36 cellular contexts compared by ENCODE assay signal in the genomic region with DNA sequence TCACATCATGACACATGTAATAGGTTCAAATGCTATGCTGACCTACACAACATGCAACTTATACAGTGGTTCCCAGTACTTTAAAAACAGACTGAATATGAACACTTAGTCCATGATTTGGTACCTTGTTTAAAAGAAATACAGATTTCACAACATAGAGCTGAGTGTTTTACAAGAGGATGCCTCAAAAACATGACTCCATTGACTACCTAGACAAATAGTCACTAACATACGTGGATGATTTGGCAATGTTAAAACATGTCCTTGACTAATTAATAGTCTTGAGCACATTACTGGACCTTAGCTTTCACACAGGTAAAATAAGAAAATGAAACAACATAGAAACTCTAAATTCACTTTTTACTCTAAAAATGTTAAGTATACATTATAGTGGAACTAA.
A peak's percentile ranks its signal among the peaks of the same experiment; 100 is the strongest.
DNase-seq lines count a peak whose midpoint lies in the region; ATAC-seq, FAIRE-seq and TF ChIP-seq lines count a peak whose summit lies in the region.
"Had no signal": no experiment of that assay in that cellular context is flagged by ENCODE, and none has a peak within 500 bp of the region (broad histone marks: within the 10 kb centered on the region; RNA-seq: fewer than 3 reads in every experiment).

No MANE protein-coding gene starts in this region.

- CTCF ChIA-PET in mammary epithelial cell (lab: Charles Lee; ENCODE audit: low non-redundant PET) = interaction anchor here (0.6 kb wide), 1 partner anchor 112 kb away, joined by 5 read pairs; no protein-coding TSS in a partner anchor
- CTCF ChIA-PET in MCF 10A (lab: Yijun Ruan, JAX) = interaction anchor here (0.7 kb wide), 1 partner anchor 459 kb away, joined by 3 read pairs; no protein-coding TSS in a partner anchor

- no peaks in the 10 kb centered on the region for H3K79me2 ChIP-seq in mammary epithelial cell (ENCODE audit: insufficient read depth, low read length)

- no peak overlapping the region for H2AFZ ChIP-seq in mammary epithelial cell (ENCODE audit: low read depth, low read length)

- no peaks in the 10 kb centered on the region for H3K9me3 Mint-ChIP-seq in MCF 10A (ENCODE audit: unreplicated experiment)
- H3K9me3 Mint-ChIP-seq: CD14-positive monocyte; CD4-positive, alpha-beta memory T cell; CD4-positive, alpha-beta T cell; CD4-positive, CD25-positive, alpha-beta regulatory T cell; CD8-positive, alpha-beta memory T cell; CD8-positive, alpha-beta T cell had no signal

- no peak overlapping the region for H3K4me3 Mint-ChIP-seq in MCF 10A (ENCODE audit: unreplicated experiment)
- H3K4me3 Mint-ChIP-seq: B cell; CD14-positive monocyte; CD4-positive, alpha-beta memory T cell; CD4-positive, alpha-beta T cell; CD4-positive, CD25-positive, alpha-beta regulatory T cell; CD8-positive, alpha-beta memory T cell; CD8-positive, alpha-beta T cell had no signal

- intact Hi-C loops in mammary epithelial cell (cut with micrococcal nuclease) = no loop called here
- intact Hi-C loops in MCF 10A (cut with micrococcal nuclease) = no loop called here
- intact Hi-C loops in left colon (cut with DNase I, micrococcal nuclease) = no loop called here

- no peak overlapping the region for H3K4me3 ChIP-seq in mammary epithelial cell (replicated peaks in 1 of 3; ENCODE audit: insufficient read depth in 1 of 3, low read depth in 2 of 3, low read length in 3 of 3)
- H3K4me3 ChIP-seq in bronchial epithelial cell (ENCODE audit: low read depth, low read length) = no peak overlapping the region
- H3K4me3 ChIP-seq in epithelial cell of esophagus (ENCODE audit: low read length) = no peak overlapping the region
- H3K4me3 ChIP-seq: A549; BLaER1; BLaER1 treated with 17β-estradiol and CSF1 and Interleukin-3, amounts not matched to agents 10 nM and 100 nM had no signal

- no peak overlapping the region for H3K9ac ChIP-seq in mammary epithelial cell (ENCODE audit: insufficient read depth, low read length)
- H3K9ac ChIP-seq: BLaER1; BLaER1 treated with 17β-estradiol and CSF1 and Interleukin-3, amounts not matched to agents 10 nM and 100 nM had no signal

- in situ Hi-C loops in mammary epithelial cell (cut with MboI; ENCODE audit: low sequenced_read_pairs in 2 of 2) = no loop called here

- TF ChIP-seq CTCF in mammary epithelial cell (conservative IDR thresholded peaks at IDR 0.05 in 1 of 2, IDR thresholded peaks at IDR 0.05 in 1 of 2; ENCODE audit: extremely low read depth in 1 of 2, insufficient read depth in 1 of 2, low read depth in 1 of 2, low read length in 2 of 2) (no peak), MCF 10A (IDR thresholded peaks at IDR 0.05; ENCODE audit: unreplicated experiment) (no peak), D721Med (IDR thresholded peaks at IDR 0.05; ENCODE audit: insufficient read depth, missing control alignments) (no peak), bronchial epithelial cell (IDR thresholded peaks at IDR 0.05; ENCODE audit: insufficient read depth, low read length, severe bottlenecking) (no peak), epithelial cell of esophagus (IDR thresholded peaks at IDR 0.05; ENCODE audit: insufficient read depth, low read depth, low read length, missing control alignments) (no peak)

- no peak for ATAC-seq in left colon
- no peak for ATAC-seq in GM19324 (IDR thresholded peaks at IDR 0.05; ENCODE audit: low FRiP score, unreplicated experiment)
- ATAC-seq: A549; CD8-positive, alpha-beta T cell had no signal

- peaks cover 12% of the 10 kb centered on the region for H3K4me1 Mint-ChIP-seq in MCF 10A (ENCODE audit: insufficient read depth, unreplicated experiment)
- H3K4me1 Mint-ChIP-seq: B cell; CD14-positive monocyte; CD4-positive, CD25-positive, alpha-beta regulatory T cell; CD8-positive, alpha-beta memory T cell had no signal

- no peaks in the 10 kb centered on the region for H3K36me3 Mint-ChIP-seq in MCF 10A (ENCODE audit: insufficient read depth, unreplicated experiment)
- H3K36me3 Mint-ChIP-seq: CD4-positive, alpha-beta memory T cell; CD4-positive, CD25-positive, alpha-beta regulatory T cell; CD8-positive, alpha-beta memory T cell; CD8-positive, alpha-beta T cell had no signal

- no peaks in the 10 kb centered on the region for H3K4me1 ChIP-seq in mammary epithelial cell (ENCODE audit: insufficient read depth, low read length)
- H3K4me1 ChIP-seq: BE2C; BLaER1; BLaER1 treated with 17β-estradiol and CSF1 and Interleukin-3, amounts not matched to agents 10 nM and 100 nM; Caco-2 had no signal

- no peaks in the 10 kb centered on the region for H4K20me1 ChIP-seq in mammary epithelial cell (ENCODE audit: insufficient read depth, low read length)
- H4K20me1 ChIP-seq: BLaER1; BLaER1 treated with 17β-estradiol and CSF1 and Interleukin-3, amounts not matched to agents 10 nM and 100 nM had no signal

- dilution Hi-C loops in mammary epithelial cell (cut with HindIII; ENCODE audit: low sequenced_read_pairs) = no loop called here

- DNase-seq in mammary epithelial cell (peak; percentile 40), MCF 10A (ENCODE audit: unreplicated experiment) (no peak), D721Med (ENCODE audit: insufficient read length, low spot score) (no peak), bronchial epithelial cell (ENCODE audit: low read depth) (peak; percentile 63), epithelial cell of esophagus (ENCODE audit: low read depth) (peak; percentile 67), left colon (no peak), NCI-H524 treated with DMSO at 0.1 percent for 48 hours (lab: John Stamatoyannopoulos, UW) (no peak)
- DNase-seq: 8988T; ACHN; AML-193; BE2C; C1 segment of cervical spinal cord; Caco-2; Calu3; CD4-positive, alpha-beta memory T cell; CD4-positive, alpha-beta T cell; CD4-positive, CD25-positive, alpha-beta regulatory T cell; CD8-positive, alpha-beta memory T cell; CD8-positive, alpha-beta T cell; COR-L47; DMS 273 treated with DMSO at 0.1 percent for 48 hours; DMS153; DMS53; DMS79; DMS79 treated with DMSO at 0.1 percent for 48 hours; DND-41; EL had no signal

- no peaks in the 10 kb centered on the region for H3K9me3 ChIP-seq in mammary epithelial cell (replicated peaks; ENCODE audit: insufficient read depth, low read length)
- H3K9me3 ChIP-seq: A549; BE2C; BLaER1; BLaER1 treated with 17β-estradiol and CSF1 and Interleukin-3, amounts not matched to agents 10 nM and 100 nM; Caco-2 had no signal

- POLR2A ChIA-PET in MCF 10A (lab: Yijun Ruan, JAX) = no interaction called here

- H3K27ac Mint-ChIP-seq in MCF 10A (ENCODE audit: low read depth, unreplicated experiment) = no peak overlapping the region
- H3K27ac Mint-ChIP-seq: B cell; CD14-positive monocyte; CD4-positive, alpha-beta memory T cell; CD4-positive, alpha-beta T cell; CD4-positive, CD25-positive, alpha-beta regulatory T cell; CD8-positive, alpha-beta memory T cell; CD8-positive, alpha-beta T cell had no signal

- H3K4me2 ChIP-seq in mammary epithelial cell (ENCODE audit: insufficient read depth, low read depth, low read length) = no peak overlapping the region
- H3K4me2 ChIP-seq: A549; BLaER1; BLaER1 treated with 17β-estradiol and CSF1 and Interleukin-3, amounts not matched to agents 10 nM and 100 nM had no signal

- 89% methylated on average over 1 of the region's 1 CpG for WGBS in mammary epithelial cell (ENCODE audit: low coverage, missing lambda C conversion rate)

- H3K27me3 ChIP-seq in mammary epithelial cell (ENCODE audit: insufficient read depth, low read length) (no peaks in the 10 kb centered on the region), bronchial epithelial cell (ENCODE audit: control insufficient read depth, insufficient read depth, low read length) (no peaks in the 10 kb centered on the region)
- H3K27me3 ChIP-seq: BE2C; BLaER1; BLaER1 treated with 17β-estradiol and CSF1 and Interleukin-3, amounts not matched to agents 10 nM and 100 nM had no signal

- peak; percentile 67 for FAIRE-seq in D721Med (lab: Jason Lieb, UNC)
- no peak for FAIRE-seq in bronchial epithelial cell (lab: Jason Lieb, UNC)
- FAIRE-seq: A204.1, A549 had no signal

- no peaks in the 10 kb centered on the region for H3K36me3 ChIP-seq in mammary epithelial cell (ENCODE audit: insufficient read depth, low read length)
- H3K36me3 ChIP-seq in bronchial epithelial cell (ENCODE audit: control insufficient read depth, insufficient read depth, low read length) = no peaks in the 10 kb centered on the region
- H3K36me3 ChIP-seq: BE2C had no signal

- H3K27me3 Mint-ChIP-seq in MCF 10A (ENCODE audit: insufficient read depth, unreplicated experiment) = no peaks in the 10 kb centered on the region
- H3K27me3 Mint-ChIP-seq: B cell; CD4-positive, alpha-beta memory T cell; CD4-positive, alpha-beta T cell; CD4-positive, CD25-positive, alpha-beta regulatory T cell; CD8-positive, alpha-beta memory T cell had no signal

- BruUV-seq in mammary epithelial cell (replicated peaks; lab: Mats Ljungman, UMichigan) (no TSS peak), MCF 10A (replicated peaks; lab: Mats Ljungman, UMichigan) (no TSS peak)

- H3K27ac ChIP-seq in mammary epithelial cell (ENCODE audit: insufficient read depth, low read depth, low read length) = no peak overlapping the region
- H3K27ac ChIP-seq: 22Rv1; A549; BLaER1; BLaER1 treated with 17β-estradiol and CSF1 and Interleukin-3, amounts not matched to agents 10 nM and 100 nM; C4-2B had no signal

Comparison
In these comparisons a context has a peak if more than half of its experiments do, and no peak if none do; other contexts are left out.
1. DNase-seq: peak in mammary epithelial cell (single experiment), bronchial epithelial cell (single experiment) and epithelial cell of esophagus (single experiment); none in MCF 10A (single experiment), D721Med (single experiment), left colon (0 of 2) and NCI-H524 treated with DMSO at 0.1 percent for 48 hours (single experiment).